Comparison of ENCODE assay signal across 1 cellular context in the genomic region with DNA sequence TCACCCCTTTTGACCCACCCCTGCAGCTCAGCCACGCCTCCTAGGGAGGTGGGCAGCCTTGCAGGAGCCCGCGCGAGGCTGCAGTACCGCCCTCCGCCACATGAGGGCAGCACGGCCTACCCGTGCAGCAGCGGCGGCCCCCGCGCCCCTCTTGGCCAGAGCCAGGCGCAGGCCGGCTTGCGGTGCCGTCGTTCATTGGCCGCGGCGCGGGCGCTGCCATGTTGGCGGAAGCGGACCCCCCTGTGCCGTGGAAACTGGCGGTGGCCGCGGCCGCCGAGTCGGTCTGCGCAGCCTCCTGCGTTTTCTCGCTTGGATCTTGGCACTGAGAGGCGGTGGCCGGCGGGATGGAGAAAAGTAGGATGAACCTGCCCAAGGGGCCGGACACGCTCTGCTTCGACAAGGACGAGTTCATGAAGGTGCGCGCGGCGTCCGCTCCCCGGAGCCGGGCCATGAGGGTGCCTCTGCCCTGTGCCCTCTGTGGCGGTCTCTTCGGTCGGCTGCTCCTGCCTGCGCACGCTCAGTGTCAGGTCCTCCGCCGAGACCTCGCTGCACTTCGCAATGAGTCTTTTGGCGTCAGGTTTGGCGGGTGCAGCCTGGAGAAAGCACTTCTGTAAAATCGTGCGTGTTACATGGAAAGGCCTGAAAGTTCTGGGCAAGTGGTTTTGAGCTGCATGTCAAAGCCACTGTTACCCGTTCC.
TF ChIP-seq lines count a peak whose summit lies in the region.

A gene with protein sequence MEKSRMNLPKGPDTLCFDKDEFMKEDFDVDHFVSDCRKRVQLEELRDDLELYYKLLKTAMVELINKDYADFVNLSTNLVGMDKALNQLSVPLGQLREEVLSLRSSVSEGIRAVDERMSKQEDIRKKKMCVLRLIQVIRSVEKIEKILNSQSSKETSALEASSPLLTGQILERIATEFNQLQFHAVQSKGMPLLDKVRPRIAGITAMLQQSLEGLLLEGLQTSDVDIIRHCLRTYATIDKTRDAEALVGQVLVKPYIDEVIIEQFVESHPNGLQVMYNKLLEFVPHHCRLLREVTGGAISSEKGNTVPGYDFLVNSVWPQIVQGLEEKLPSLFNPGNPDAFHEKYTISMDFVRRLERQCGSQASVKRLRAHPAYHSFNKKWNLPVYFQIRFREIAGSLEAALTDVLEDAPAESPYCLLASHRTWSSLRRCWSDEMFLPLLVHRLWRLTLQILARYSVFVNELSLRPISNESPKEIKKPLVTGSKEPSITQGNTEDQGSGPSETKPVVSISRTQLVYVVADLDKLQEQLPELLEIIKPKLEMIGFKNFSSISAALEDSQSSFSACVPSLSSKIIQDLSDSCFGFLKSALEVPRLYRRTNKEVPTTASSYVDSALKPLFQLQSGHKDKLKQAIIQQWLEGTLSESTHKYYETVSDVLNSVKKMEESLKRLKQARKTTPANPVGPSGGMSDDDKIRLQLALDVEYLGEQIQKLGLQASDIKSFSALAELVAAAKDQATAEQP (plus strand): TSS at position 219 of the 697 bp plus-strand sequence. CDS start 126 bp downstream, at position 345.

TF ChIP-seq in GM12878, 131 proteins besides CTCF, POLR2A, EP300 and RAD21 (continues in another document):
- peak; percentile 25 for TF ChIP-seq BCL3 (IDR thresholded peaks at IDR 0.05; ENCODE audit: borderline replicate concordance, insufficient read depth, low read depth, low read length, poor library complexity, severe bottlenecking)
- TF ChIP-seq SMAD5 (IDR thresholded peaks at IDR 0.05; ENCODE audit: low read depth): peak; percentile 59; the same call in 1 of the 2 replicates
- TF ChIP-seq, protein P1, sequence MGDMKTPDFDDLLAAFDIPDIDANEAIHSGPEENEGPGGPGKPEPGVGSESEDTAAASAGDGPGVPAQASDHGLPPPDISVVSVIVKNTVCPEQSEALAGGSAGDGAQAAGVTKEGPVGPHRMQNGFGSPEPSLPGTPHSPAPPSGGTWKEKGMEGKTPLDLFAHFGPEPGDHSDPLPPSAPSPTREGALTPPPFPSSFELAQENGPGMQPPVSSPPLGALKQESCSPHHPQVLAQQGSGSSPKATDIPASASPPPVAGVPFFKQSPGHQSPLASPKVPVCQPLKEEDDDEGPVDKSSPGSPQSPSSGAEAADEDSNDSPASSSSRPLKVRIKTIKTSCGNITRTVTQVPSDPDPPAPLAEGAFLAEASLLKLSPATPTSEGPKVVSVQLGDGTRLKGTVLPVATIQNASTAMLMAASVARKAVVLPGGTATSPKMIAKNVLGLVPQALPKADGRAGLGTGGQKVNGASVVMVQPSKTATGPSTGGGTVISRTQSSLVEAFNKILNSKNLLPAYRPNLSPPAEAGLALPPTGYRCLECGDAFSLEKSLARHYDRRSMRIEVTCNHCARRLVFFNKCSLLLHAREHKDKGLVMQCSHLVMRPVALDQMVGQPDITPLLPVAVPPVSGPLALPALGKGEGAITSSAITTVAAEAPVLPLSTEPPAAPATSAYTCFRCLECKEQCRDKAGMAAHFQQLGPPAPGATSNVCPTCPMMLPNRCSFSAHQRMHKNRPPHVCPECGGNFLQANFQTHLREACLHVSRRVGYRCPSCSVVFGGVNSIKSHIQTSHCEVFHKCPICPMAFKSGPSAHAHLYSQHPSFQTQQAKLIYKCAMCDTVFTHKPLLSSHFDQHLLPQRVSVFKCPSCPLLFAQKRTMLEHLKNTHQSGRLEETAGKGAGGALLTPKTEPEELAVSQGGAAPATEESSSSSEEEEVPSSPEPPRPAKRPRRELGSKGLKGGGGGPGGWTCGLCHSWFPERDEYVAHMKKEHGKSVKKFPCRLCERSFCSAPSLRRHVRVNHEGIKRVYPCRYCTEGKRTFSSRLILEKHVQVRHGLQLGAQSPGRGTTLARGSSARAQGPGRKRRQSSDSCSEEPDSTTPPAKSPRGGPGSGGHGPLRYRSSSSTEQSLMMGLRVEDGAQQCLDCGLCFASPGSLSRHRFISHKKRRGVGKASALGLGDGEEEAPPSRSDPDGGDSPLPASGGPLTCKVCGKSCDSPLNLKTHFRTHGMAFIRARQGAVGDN (IDR thresholded peaks at IDR 0.05): no peak
- TF ChIP-seq SMC3 (IDR thresholded peaks at IDR 0.05; ENCODE audit: borderline replicate concordance, low read length): peak; percentile 49
- TF ChIP-seq YY1 (IDR thresholded peaks at IDR 0.05; ENCODE audit: low read depth, low read length): peak; percentile 97
- TF ChIP-seq NR2C1 (IDR thresholded peaks at IDR 0.05): peak; percentile 60
- TF ChIP-seq PAX5 (IDR thresholded peaks at IDR 0.05; ENCODE audit: borderline replicate concordance, low read depth, low read length): peak; percentile 94
- peak; percentile 95; the same call in 1 of the 2 replicates for TF ChIP-seq STAT1 (conservative IDR thresholded peaks at IDR 0.05)
- TF ChIP-seq TCF12 (IDR thresholded peaks at IDR 0.05; ENCODE audit: low read depth, low read length): peak; percentile 25; the same call in 1 of the 2 replicates
- TF ChIP-seq, protein P2, sequence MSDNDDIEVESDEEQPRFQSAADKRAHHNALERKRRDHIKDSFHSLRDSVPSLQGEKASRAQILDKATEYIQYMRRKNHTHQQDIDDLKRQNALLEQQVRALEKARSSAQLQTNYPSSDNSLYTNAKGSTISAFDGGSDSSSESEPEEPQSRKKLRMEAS (IDR thresholded peaks at IDR 0.05; ENCODE audit: low read depth, low read length): peak; percentile 53
- TF ChIP-seq ASH2L (IDR thresholded peaks at IDR 0.05; ENCODE audit: borderline replicate concordance, low read depth): peak; percentile 80; the same call in 1 of the 2 replicates
- TF ChIP-seq IKZF1 (conservative IDR thresholded peaks at IDR 0.05): peak; percentile 95
- peak; percentile 29; the same call in 1 of the 2 replicates for TF ChIP-seq ELK1 (IDR thresholded peaks at IDR 0.05; ENCODE audit: low read depth, low read length)
- peak; percentile 75 for TF ChIP-seq HCFC1 (IDR thresholded peaks at IDR 0.05; ENCODE audit: low read length)
- TF ChIP-seq ZNF274 (IDR thresholded peaks at IDR 0.05; ENCODE audit: insufficient read depth, insufficient read length): no peak
- TF ChIP-seq CEBPB (IDR thresholded peaks at IDR 0.05; ENCODE audit: borderline replicate concordance in 1 of 2, low read depth in 2 of 2, low read length in 2 of 2): no peak
- peak; percentile 62; the same call in 1 of the 2 replicates for TF ChIP-seq CHD2 (IDR thresholded peaks at IDR 0.05; ENCODE audit: borderline replicate concordance, low read depth, low read length)
- TF ChIP-seq BRCA1 (IDR thresholded peaks at IDR 0.05; ENCODE audit: low read depth, low read length): no peak
- no peak for TF ChIP-seq STAT3 (IDR thresholded peaks at IDR 0.05; ENCODE audit: low read depth, low read length)
- TF ChIP-seq BCL11A (IDR thresholded peaks at IDR 0.05; ENCODE audit: low read depth, low read length): peak; percentile 24; the same call in 1 of the 2 replicates
- peak; percentile 55 for TF ChIP-seq SIX5 (IDR thresholded peaks at IDR 0.05; ENCODE audit: low read depth, low read length, severe bottlenecking)
- TF ChIP-seq SUZ12 (IDR thresholded peaks at IDR 0.05; ENCODE audit: unreplicated experiment): no peak
- TF ChIP-seq ZNF217 (IDR thresholded peaks at IDR 0.05): no peak
- peak; percentile 58 for TF ChIP-seq TBL1XR1 (IDR thresholded peaks at IDR 0.05; ENCODE audit: low read depth, low read length)
- TF ChIP-seq, protein P3, sequence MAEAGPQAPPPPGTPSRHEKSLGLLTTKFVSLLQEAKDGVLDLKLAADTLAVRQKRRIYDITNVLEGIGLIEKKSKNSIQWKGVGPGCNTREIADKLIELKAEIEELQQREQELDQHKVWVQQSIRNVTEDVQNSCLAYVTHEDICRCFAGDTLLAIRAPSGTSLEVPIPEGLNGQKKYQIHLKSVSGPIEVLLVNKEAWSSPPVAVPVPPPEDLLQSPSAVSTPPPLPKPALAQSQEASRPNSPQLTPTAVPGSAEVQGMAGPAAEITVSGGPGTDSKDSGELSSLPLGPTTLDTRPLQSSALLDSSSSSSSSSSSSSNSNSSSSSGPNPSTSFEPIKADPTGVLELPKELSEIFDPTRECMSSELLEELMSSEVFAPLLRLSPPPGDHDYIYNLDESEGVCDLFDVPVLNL (IDR thresholded peaks at IDR 0.05; ENCODE audit: low read depth, low read length): 0 out of 2 replicates have a peak, but pooled peaks have one; percentile 13
- TF ChIP-seq, protein P4, sequence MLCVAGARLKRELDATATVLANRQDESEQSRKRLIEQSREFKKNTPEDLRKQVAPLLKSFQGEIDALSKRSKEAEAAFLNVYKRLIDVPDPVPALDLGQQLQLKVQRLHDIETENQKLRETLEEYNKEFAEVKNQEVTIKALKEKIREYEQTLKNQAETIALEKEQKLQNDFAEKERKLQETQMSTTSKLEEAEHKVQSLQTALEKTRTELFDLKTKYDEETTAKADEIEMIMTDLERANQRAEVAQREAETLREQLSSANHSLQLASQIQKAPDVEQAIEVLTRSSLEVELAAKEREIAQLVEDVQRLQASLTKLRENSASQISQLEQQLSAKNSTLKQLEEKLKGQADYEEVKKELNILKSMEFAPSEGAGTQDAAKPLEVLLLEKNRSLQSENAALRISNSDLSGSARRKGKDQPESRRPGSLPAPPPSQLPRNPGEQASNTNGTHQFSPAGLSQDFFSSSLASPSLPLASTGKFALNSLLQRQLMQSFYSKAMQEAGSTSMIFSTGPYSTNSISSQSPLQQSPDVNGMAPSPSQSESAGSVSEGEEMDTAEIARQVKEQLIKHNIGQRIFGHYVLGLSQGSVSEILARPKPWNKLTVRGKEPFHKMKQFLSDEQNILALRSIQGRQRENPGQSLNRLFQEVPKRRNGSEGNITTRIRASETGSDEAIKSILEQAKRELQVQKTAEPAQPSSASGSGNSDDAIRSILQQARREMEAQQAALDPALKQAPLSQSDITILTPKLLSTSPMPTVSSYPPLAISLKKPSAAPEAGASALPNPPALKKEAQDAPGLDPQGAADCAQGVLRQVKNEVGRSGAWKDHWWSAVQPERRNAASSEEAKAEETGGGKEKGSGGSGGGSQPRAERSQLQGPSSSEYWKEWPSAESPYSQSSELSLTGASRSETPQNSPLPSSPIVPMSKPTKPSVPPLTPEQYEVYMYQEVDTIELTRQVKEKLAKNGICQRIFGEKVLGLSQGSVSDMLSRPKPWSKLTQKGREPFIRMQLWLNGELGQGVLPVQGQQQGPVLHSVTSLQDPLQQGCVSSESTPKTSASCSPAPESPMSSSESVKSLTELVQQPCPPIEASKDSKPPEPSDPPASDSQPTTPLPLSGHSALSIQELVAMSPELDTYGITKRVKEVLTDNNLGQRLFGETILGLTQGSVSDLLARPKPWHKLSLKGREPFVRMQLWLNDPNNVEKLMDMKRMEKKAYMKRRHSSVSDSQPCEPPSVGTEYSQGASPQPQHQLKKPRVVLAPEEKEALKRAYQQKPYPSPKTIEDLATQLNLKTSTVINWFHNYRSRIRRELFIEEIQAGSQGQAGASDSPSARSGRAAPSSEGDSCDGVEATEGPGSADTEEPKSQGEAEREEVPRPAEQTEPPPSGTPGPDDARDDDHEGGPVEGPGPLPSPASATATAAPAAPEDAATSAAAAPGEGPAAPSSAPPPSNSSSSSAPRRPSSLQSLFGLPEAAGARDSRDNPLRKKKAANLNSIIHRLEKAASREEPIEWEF (IDR thresholded peaks at IDR 0.05; ENCODE audit: insufficient replicate concordance, low read depth, low read length): no peak
- 0 out of 2 replicates have a peak, but pooled peaks have one; percentile 43 for TF ChIP-seq POLR2AphosphoS2 (IDR thresholded peaks at IDR 0.05; ENCODE audit: low read depth, low read length)
- 0 out of 2 replicates have a peak, but pooled peaks have one; percentile 19 for TF ChIP-seq ESRRA (IDR thresholded peaks at IDR 0.05; ENCODE audit: low read length)
- 0 out of 2 replicates have a peak, but pooled peaks have one; percentile 39 for TF ChIP-seq GATAD2B (conservative IDR thresholded peaks at IDR 0.05; ENCODE audit: low read depth)
- TF ChIP-seq, protein P5, sequence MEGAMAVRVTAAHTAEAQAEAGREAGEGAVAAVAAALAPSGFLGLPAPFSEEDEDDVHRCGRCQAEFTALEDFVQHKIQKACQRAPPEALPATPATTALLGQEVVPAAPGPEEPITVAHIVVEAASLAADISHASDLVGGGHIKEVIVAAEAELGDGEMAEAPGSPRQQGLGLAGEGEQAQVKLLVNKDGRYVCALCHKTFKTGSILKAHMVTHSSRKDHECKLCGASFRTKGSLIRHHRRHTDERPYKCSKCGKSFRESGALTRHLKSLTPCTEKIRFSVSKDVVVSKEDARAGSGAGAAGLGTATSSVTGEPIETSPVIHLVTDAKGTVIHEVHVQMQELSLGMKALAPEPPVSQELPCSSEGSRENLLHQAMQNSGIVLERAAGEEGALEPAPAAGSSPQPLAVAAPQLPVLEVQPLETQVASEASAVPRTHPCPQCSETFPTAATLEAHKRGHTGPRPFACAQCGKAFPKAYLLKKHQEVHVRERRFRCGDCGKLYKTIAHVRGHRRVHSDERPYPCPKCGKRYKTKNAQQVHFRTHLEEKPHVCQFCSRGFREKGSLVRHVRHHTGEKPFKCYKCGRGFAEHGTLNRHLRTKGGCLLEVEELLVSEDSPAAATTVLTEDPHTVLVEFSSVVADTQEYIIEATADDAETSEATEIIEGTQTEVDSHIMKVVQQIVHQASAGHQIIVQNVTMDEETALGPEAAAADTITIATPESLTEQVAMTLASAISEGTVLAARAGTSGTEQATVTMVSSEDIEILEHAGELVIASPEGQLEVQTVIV (IDR thresholded peaks at IDR 0.05; ENCODE audit: borderline replicate concordance, partially characterized antibody): peak; percentile 60
- TF ChIP-seq ZNF207 (IDR thresholded peaks at IDR 0.05; ENCODE audit: borderline replicate concordance): peak; percentile 99
- 0 out of 2 replicates have a peak, but pooled peaks have one; percentile 64 for TF ChIP-seq CREB1 (IDR thresholded peaks at IDR 0.05; ENCODE audit: low read depth)
- peak; percentile 65 for TF ChIP-seq NRF1 (conservative IDR thresholded peaks at IDR 0.05; ENCODE audit: low read depth, low read length)
